8 cellular contexts compared by ENCODE assay signal in genomic region chr3:16510620-16511319, GRCh38. TPM values are rescaled to one million over a fixed set of nuclear protein-coding genes. Genes with fewer than 3 reads are reported as not detected.
DNase-seq lines count a peak whose midpoint lies in the region; ATAC-seq and TF ChIP-seq lines count a peak whose summit lies in the region.
"Had no signal": no experiment of that assay in that cellular context is flagged by ENCODE, and none has a peak within 500 bp of the region (broad histone marks: within the 10 kb centered on the region; RNA-seq: fewer than 3 reads in every experiment).

No MANE protein-coding gene starts in this region.

- H3K9me3 ChIP-seq in ascending aorta (no peaks in the 10 kb centered on the region), gastrocnemius medialis (no peaks in the 10 kb centered on the region)
- H3K9me3 ChIP-seq: mucosa of descending colon had no signal

- H3K36me3 ChIP-seq in ascending aorta (no peaks in the 10 kb centered on the region), gastrocnemius medialis (no peaks in the 10 kb centered on the region)

- no peak for TF ChIP-seq POLR2A in gastrocnemius medialis (IDR thresholded peaks at IDR 0.05)

- intact Hi-C loops in ascending aorta (cut with DNase I) (loop anchor here (5.0 kb wide), 2 partner anchors 43 to 63 kb away; no protein-coding TSS in a partner anchor), gastrocnemius medialis (cut with DNase I; ENCODE audit: low total_unique reads) (loop anchor here (5.0 kb wide), 2 partner anchors 37 to 113 kb away; no protein-coding TSS in a partner anchor)

- in situ Hi-C loops in gastrocnemius medialis (cut with MboI; ENCODE audit: low sequenced_read_pairs in 4 of 4): no loop called here

- peak; percentile 14 for ATAC-seq in GM18520 (IDR thresholded peaks at IDR 0.05; ENCODE audit: unreplicated experiment)
- peak; percentile 11 for ATAC-seq in HG02870 (IDR thresholded peaks at IDR 0.05; ENCODE audit: unreplicated experiment)
- ATAC-seq in gastrocnemius medialis: no peak
- ATAC-seq in GM19328 (IDR thresholded peaks at IDR 0.05; ENCODE audit: unreplicated experiment): no peak
- ATAC-seq: mucosa of descending colon had no signal

- peak overlapping the region; percentile 85 to 87 for H3K27ac ChIP-seq in ascending aorta
- peak overlapping the region; percentile 75 to 86 (median 78) for H3K27ac ChIP-seq in gastrocnemius medialis

- no peak for DNase-seq in ascending aorta (ENCODE audit: low spot score in 2 of 2)
- no peak for DNase-seq in gastrocnemius medialis
- DNase-seq in NCI-H2107 (lab: John Stamatoyannopoulos, UW): no peak
- no peak for DNase-seq in inferior parietal cortex (ENCODE audit: extremely low spot score)
- DNase-seq: mucosa of descending colon had no signal

- H3K27me3 ChIP-seq in ascending aorta: no peaks in the 10 kb centered on the region
- no peaks in the 10 kb centered on the region for H3K27me3 ChIP-seq in gastrocnemius medialis

- peaks cover 0 to 32% of the 10 kb centered on the region in 2 donors for H3K4me1 ChIP-seq in ascending aorta
- peaks cover 40 to 55% of the 10 kb centered on the region in 2 donors for H3K4me1 ChIP-seq in gastrocnemius medialis

- TF ChIP-seq CTCF in ascending aorta (IDR thresholded peaks at IDR 0.05): no peak
- no peak for TF ChIP-seq CTCF in gastrocnemius medialis (IDR thresholded peaks at IDR 0.05 in 4 of 5, conservative IDR thresholded peaks at IDR 0.05 in 1 of 5)

- H3K4me3 ChIP-seq in ascending aorta: peak overlapping the region in 1 of 2 donors; percentile 95
- no peak overlapping the region for H3K4me3 ChIP-seq in gastrocnemius medialis
- H3K4me3 ChIP-seq: mucosa of descending colon had no signal

RNA-seq across cellular contexts. Expression of gene RFTN1, which starts 2.7 kb away (rescaled TPM):
- 72.6 TPM for total RNA-seq in ascending aorta
- total RNA-seq in gastrocnemius medialis: 10 to 100 TPM; 10.7 to 22.8 (median 11.7) TPM

Comparison
In these comparisons a context has a peak if more than half of its experiments do, and no peak if none do; other contexts are left out.
1. ATAC-seq: peak in GM18520 (single experiment) and HG02870 (single experiment); none in gastrocnemius medialis (0 of 2) and GM19328 (single experiment).